17 cellular contexts compared by ENCODE assay signal in the genomic region with DNA sequence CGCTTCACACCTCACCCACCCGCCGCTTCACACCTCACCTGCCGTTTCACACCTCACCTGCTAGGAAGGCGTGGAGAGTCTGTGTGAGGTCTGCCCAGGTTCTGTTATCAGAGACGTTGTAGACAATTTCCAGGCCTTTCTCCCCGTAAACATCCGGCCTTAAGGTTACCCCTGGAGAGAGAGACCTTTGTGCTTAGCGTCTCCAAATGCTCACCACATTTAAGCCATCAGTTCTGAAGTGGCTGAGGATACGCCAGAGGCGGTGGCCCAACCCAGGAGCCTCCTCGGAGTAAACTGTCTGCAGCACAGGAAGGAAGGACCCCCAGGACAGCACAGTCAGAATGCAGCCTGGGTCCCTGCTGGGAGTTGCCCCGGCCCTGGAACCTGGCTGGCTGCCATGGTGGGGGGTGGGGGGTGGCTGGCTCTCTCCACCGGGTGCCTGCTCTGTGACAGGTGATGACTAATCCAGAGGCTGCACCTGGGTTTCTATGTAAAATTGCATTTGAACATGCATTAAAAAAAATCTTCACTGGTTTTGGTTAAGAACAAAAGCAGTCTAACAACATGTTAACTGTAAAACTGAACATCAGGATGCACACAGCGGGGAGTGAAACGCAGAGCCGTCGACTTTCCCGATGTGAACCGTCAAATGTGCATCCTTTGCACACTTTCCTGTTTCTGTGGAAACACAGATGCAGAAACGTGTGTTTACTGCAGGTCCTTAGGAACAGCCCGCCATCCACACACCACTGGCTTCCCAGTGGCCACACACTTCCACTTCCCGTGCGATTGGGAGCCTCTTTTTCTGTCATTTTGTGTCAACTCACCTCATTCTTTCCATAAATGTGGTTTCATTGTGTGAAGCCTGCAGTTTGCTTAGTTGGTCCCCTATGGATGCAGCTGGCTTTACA. TPM values are rescaled to one million over a fixed set of nuclear protein-coding genes. Genes with fewer than 3 reads are reported as not detected.
DNase-seq lines count a peak whose midpoint lies in the region; ATAC-seq and TF ChIP-seq lines count a peak whose summit lies in the region.
"Had no signal": no experiment of that assay in that cellular context is flagged by ENCODE, and none has a peak within 500 bp of the region (broad histone marks: within the 10 kb centered on the region; RNA-seq: fewer than 3 reads in every experiment).

No MANE protein-coding gene starts in this region.

- H3K9me3 ChIP-seq in sigmoid colon = no peaks in the 10 kb centered on the region

- H3K4me1 ChIP-seq in sigmoid colon = no peaks in the 10 kb centered on the region

- H3K4me3 Mint-ChIP-seq in stimulated activated memory B cell treated with anti-CD40 and anti-IgM and Interleukin-4, amounts not matched to agents 10 μg/mL and 1 μg/mL and 100 μg/mL, for 72 hours = no peak overlapping the region
- H3K4me3 Mint-ChIP-seq: HFFc6, memory B cell had no signal

- ATAC-seq in GM18502 (IDR thresholded peaks at IDR 0.05; ENCODE audit: poor library complexity, unreplicated experiment) (no peak), HG02981 (IDR thresholded peaks at IDR 0.05; ENCODE audit: unreplicated experiment) (no peak)
- no peak for ATAC-seq in stimulated activated memory B cell treated with anti-CD40 and anti-IgM and Interleukin-4, amounts not matched to agents 10 μg/mL and 1 μg/mL and 100 μg/mL, for 72 hours

- H3K27ac Mint-ChIP-seq in stimulated activated memory B cell treated with anti-CD40 and anti-IgM and Interleukin-4, amounts not matched to agents 10 μg/mL and 1 μg/mL and 100 μg/mL, for 72 hours = no peak overlapping the region
- H3K27ac Mint-ChIP-seq: HFFc6, memory B cell had no signal

- 63 to 66% methylated on average over 24 of the region's 24 CpGs for WGBS in sigmoid colon, 2 donors

- H3K27ac ChIP-seq in sigmoid colon = no peak overlapping the region
- H3K27ac ChIP-seq: cardiac muscle cell had no signal

- peaks cover 9% of the 10 kb centered on the region for H3K27me3 Mint-ChIP-seq in stimulated activated memory B cell treated with anti-CD40 and anti-IgM and Interleukin-4, amounts not matched to agents 10 μg/mL and 1 μg/mL and 100 μg/mL, for 72 hours
- H3K27me3 Mint-ChIP-seq: memory B cell had no signal

- no peaks in the 10 kb centered on the region for H3K27me3 ChIP-seq in sigmoid colon
- H3K27me3 ChIP-seq: cardiac muscle cell had no signal

- no peak for TF ChIP-seq CTCF in sigmoid colon (IDR thresholded peaks at IDR 0.05)

- peaks cover 7% of the 10 kb centered on the region for H3K36me3 Mint-ChIP-seq in stimulated activated memory B cell treated with anti-CD40 and anti-IgM and Interleukin-4, amounts not matched to agents 10 μg/mL and 1 μg/mL and 100 μg/mL, for 72 hours
- H3K36me3 Mint-ChIP-seq: memory B cell had no signal

- no peak for TF ChIP-seq POLR2A in sigmoid colon (IDR thresholded peaks at IDR 0.05)

- no peaks in the 10 kb centered on the region for H3K36me3 ChIP-seq in sigmoid colon
- H3K36me3 ChIP-seq: cardiac muscle cell had no signal

- intact Hi-C loops in sigmoid colon (cut with DNase I) = no loop called here

- peak; percentile 25 for DNase-seq in activated T-cell treated with anti-CD3 and anti-CD28 coated beads, Interleukin-2, amount 50 U/mL, for 1 hour
- DNase-seq in activated T-cell treated with anti-CD3 and anti-CD28 coated beads for 4 hours (no peak), NCI-H2081 (lab: John Stamatoyannopoulos, UW) (peak; percentile 61 to 81), dermis microvascular lymphatic vessel endothelial cell (ENCODE audit: low read depth in 2 of 2) (peak; percentile 45 to 75), sigmoid colon (peak; percentile 43)
- DNase-seq: activated CD8-positive, alpha-beta memory T cell treated with anti-CD3 and anti-CD28 coated beads, Interleukin-2, amount 50 U/mL, for 48 hours; HFFc6; stimulated activated CD8-positive, alpha-beta memory T cell treated with anti-CD3 and anti-CD28 coated beads, Interleukin-4, amount 100 ng/mL, for 48 hours had no signal

- H3K9me3 Mint-ChIP-seq in stimulated activated memory B cell treated with anti-CD40 and anti-IgM and Interleukin-4, amounts not matched to agents 10 μg/mL and 1 μg/mL and 100 μg/mL, for 72 hours = no peaks in the 10 kb centered on the region
- H3K9me3 Mint-ChIP-seq: HFFc6, memory B cell had no signal

- no peak overlapping the region for H3K4me3 ChIP-seq in sigmoid colon
- H3K4me3 ChIP-seq: cardiac muscle cell had no signal

- no peaks in the 10 kb centered on the region for H3K4me1 Mint-ChIP-seq in stimulated activated memory B cell treated with anti-CD40 and anti-IgM and Interleukin-4, amounts not matched to agents 10 μg/mL and 1 μg/mL and 100 μg/mL, for 72 hours

- TF ChIP-seq EP300 in sigmoid colon (IDR thresholded peaks at IDR 0.05) = no peak

RNA-seq across cellular contexts. Expression of a gene that starts 4.5 kb away (rescaled TPM):
- total RNA-seq in dermis microvascular lymphatic vessel endothelial cell = not detected in 2 replicates
- not detected for total RNA-seq in sigmoid colon
- polyA plus RNA-seq in sigmoid colon = not detected
- total RNA-seq: cardiac muscle cell; fibroblast of villous mesenchyme; HFFc6; NCI-H460; skeletal muscle tissue; T-helper 1 cell treated with Interleukin-12 subunit alpha and Interleukin-12 subunit beta and Interleukin-4 antibody, amounts not matched to agents 30 ng/mL and 1 ng/mL, for 36 hours had no signal

RNA-seq across cellular contexts. Expression of a gene that starts 13.5 kb away (rescaled TPM):
- total RNA-seq in dermis microvascular lymphatic vessel endothelial cell (not detected in 2 replicates), sigmoid colon (under 1 TPM in 1 of 4 donors, not detected in 3; 0.28 TPM)
- polyA plus RNA-seq in sigmoid colon = under 1 TPM in 1 of 3 donors, not detected in 2; 0.10 TPM
- total RNA-seq: fibroblast of villous mesenchyme, HFFc6, NCI-H460, skeletal muscle tissue had no signal
